In the genomic region with DNA sequence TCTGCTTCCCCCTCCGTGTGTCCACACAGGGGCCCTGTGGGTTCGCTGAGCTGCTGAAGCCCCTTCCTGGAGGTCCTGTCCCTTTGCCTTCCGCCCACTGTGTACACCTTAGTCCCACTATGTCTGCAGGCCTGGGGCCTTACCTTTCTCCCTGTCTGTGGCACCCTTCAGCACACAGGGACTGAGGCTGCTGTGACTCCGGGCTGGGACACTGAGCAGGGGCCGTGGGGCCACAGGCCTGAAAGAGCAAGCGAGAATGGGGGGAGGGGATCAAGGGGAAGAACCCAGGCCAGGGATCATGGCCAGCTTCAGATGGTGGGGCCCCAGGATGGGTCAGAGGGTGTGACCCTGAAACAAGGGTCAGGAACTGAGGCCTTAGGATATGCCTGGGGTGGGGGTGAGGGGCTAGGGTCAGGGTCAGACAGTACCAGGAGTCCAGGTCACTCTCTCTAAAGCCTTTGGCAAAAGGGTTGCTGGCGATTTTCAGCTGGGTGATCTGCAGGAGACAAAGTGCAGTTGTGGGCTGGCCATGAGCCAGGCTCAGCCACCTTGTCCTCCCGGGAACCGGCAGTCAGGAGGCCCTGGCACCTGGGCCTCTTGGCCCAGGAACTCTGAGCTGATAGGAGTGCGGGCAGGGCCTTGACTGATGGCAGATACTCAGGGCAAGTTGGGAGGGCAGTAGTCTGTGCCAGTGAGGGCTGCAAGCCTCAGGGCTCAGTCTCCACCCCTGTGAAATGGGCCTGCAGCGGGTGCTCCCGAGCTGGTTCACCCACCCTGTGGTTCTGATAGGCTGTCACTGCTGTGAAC, we compare ENCODE assay signal across 6 cellular contexts. TPM values are rescaled to one million over a fixed set of nuclear protein-coding genes. Genes with fewer than 3 reads are reported as not detected.
DNase-seq lines count a peak whose midpoint lies in the region; ATAC-seq and TF ChIP-seq lines count a peak whose summit lies in the region.

No MANE protein-coding gene starts in this region.

- H3K27ac Mint-ChIP-seq in activated CD4-positive, alpha-beta T cell treated with anti-CD3 and anti-CD28 coated beads, Interleukin-2, amount 10 ng/mL, durations not matched to agents 24 days and 14 days: peak overlapping the region; percentile 51

- H3K4me1 Mint-ChIP-seq in activated CD4-positive, alpha-beta T cell treated with anti-CD3 and anti-CD28 coated beads, Interleukin-2, amount 10 ng/mL, durations not matched to agents 24 days and 14 days: peaks cover 11% of the 10 kb centered on the region

- no peak for TF ChIP-seq POLR2A in spleen (IDR thresholded peaks at IDR 0.05)

- 72 to 83% (median 82%) methylated on average over 9 to 12 of the region's 12 CpGs for WGBS in spleen, 5 donors

- no peaks in the 10 kb centered on the region for H3K36me3 Mint-ChIP-seq in activated CD4-positive, alpha-beta T cell treated with anti-CD3 and anti-CD28 coated beads, Interleukin-2, amount 10 ng/mL, durations not matched to agents 24 days and 14 days (ENCODE audit: low read depth)

- no peak for ATAC-seq in left cardiac atrium
- ATAC-seq in HG03521 (IDR thresholded peaks at IDR 0.05; ENCODE audit: unreplicated experiment): no peak

- no peaks in the 10 kb centered on the region for H3K27me3 ChIP-seq in spleen (replicated peaks in 1 of 7)

- H3K9me3 Mint-ChIP-seq in activated CD4-positive, alpha-beta T cell treated with anti-CD3 and anti-CD28 coated beads, Interleukin-2, amount 10 ng/mL, durations not matched to agents 24 days and 14 days: no peaks in the 10 kb centered on the region

- no peak overlapping the region for H3K27ac ChIP-seq in spleen

- peaks cover 7 to 25% (median 20%) of the 10 kb centered on the region in 6 donors for H3K4me1 ChIP-seq in spleen

- no peaks in the 10 kb centered on the region for H3K27me3 Mint-ChIP-seq in activated CD4-positive, alpha-beta T cell treated with anti-CD3 and anti-CD28 coated beads, Interleukin-2, amount 10 ng/mL, durations not matched to agents 24 days and 14 days

- no peaks in the 10 kb centered on the region for H3K36me3 ChIP-seq in spleen

- no peak for DNase-seq in activated CD4-positive, alpha-beta T cell treated with anti-CD3 and anti-CD28 coated beads, Interleukin-2, amount 10 ng/mL, durations not matched to agents 24 days and 14 days
- no peak for DNase-seq in activated CD4-positive, alpha-beta T cell treated with anti-CD3 and anti-CD28 coated beads for 4 hours
- DNase-seq in left cardiac atrium (peak; percentile 27), spleen (peak; percentile 76), nucleus accumbens (lab: John Stamatoyannopoulos, UW) (no peak)

- no peaks in the 10 kb centered on the region for H3K9me3 ChIP-seq in spleen

- no peak overlapping the region for H3K4me3 ChIP-seq in spleen

- intact Hi-C loops in activated CD4-positive, alpha-beta T cell treated with anti-CD3 and anti-CD28 coated beads, Interleukin-2, amount 10 ng/mL, durations not matched to agents 24 days and 14 days (cut with micrococcal nuclease): no loop called here
- intact Hi-C loops in left cardiac atrium (cut with DNase I): no loop called here
- intact Hi-C loops in spleen (cut with DNase I; ENCODE audit: low total_unique reads): no loop called here

- peak overlapping the region; percentile 55 for H3K4me3 Mint-ChIP-seq in activated CD4-positive, alpha-beta T cell treated with anti-CD3 and anti-CD28 coated beads, Interleukin-2, amount 10 ng/mL, durations not matched to agents 24 days and 14 days

- TF ChIP-seq CTCF in spleen (IDR thresholded peaks at IDR 0.05 in 8 of 11, conservative IDR thresholded peaks at IDR 0.05 in 3 of 11): no peak

RNA-seq across cellular contexts. Expression of gene NUDT8, which starts 2.6 kb away (rescaled TPM):
- total RNA-seq in activated CD4-positive, alpha-beta T cell treated with anti-CD3 and anti-CD28 coated beads, Interleukin-2, amount 10 ng/mL, durations not matched to agents 24 days and 14 days: 22.2 and 22.6 TPM in 2 replicates
- 10 to 100 TPM; 60.1 to 61.7 TPM for total RNA-seq in left cardiac atrium
- 1 to 10 TPM; 2.7 to 7.9 (median 5.8) TPM for total RNA-seq in spleen
- polyA plus RNA-seq in spleen: 1 to 10 TPM; 5.4 to 9.2 (median 6.5) TPM

RNA-seq across cellular contexts. Expression of gene TBX10, which starts 7.2 kb away (rescaled TPM):
- total RNA-seq in activated CD4-positive, alpha-beta T cell treated with anti-CD3 and anti-CD28 coated beads, Interleukin-2, amount 10 ng/mL, durations not matched to agents 24 days and 14 days: not detected in 2 replicates
- not detected for total RNA-seq in left cardiac atrium
- not detected for total RNA-seq in spleen
- polyA plus RNA-seq in spleen: under 1 TPM in 1 of 3 donors, not detected in 2; 0.08 TPM

RNA-seq across cellular contexts. Expression of gene ACY3, which starts 18.2 kb away (rescaled TPM):
- total RNA-seq in activated CD4-positive, alpha-beta T cell treated with anti-CD3 and anti-CD28 coated beads, Interleukin-2, amount 10 ng/mL, durations not matched to agents 24 days and 14 days: 0.14 TPM in 1 of 2 replicates, not detected in the other
- total RNA-seq in left cardiac atrium: not detected
- 1 to 10 TPM in 3 of 7 donors, under 1 TPM in 3, not detected in 1; 0.39 to 2.0 (median 0.98) TPM for total RNA-seq in spleen
- 1 to 10 TPM; 1.1 to 5.7 (median 1.2) TPM for polyA plus RNA-seq in spleen

RNA-seq across cellular contexts. Expression of gene NDUFV1, which starts 25.6 kb away (rescaled TPM):
- 304 and 321 TPM in 2 replicates for total RNA-seq in activated CD4-positive, alpha-beta T cell treated with anti-CD3 and anti-CD28 coated beads, Interleukin-2, amount 10 ng/mL, durations not matched to agents 24 days and 14 days
- total RNA-seq in left cardiac atrium: 100 to 1,000 TPM; 422 to 434 TPM
- 100 to 1,000 TPM; 145 to 258 (median 185) TPM for total RNA-seq in spleen
- 100 to 1,000 TPM; 132 to 257 (median 213) TPM for polyA plus RNA-seq in spleen

RNA-seq across cellular contexts. Expression of gene ALDH3B2, which starts 42.0 kb away (rescaled TPM):
- total RNA-seq in activated CD4-positive, alpha-beta T cell treated with anti-CD3 and anti-CD28 coated beads, Interleukin-2, amount 10 ng/mL, durations not matched to agents 24 days and 14 days: not detected in 2 replicates
- total RNA-seq in left cardiac atrium (not detected), spleen (not detected)
- under 1 TPM in 1 of 3 donors, not detected in 2; 0.03 TPM for polyA plus RNA-seq in spleen

Comparison
In these comparisons a context has a peak if more than half of its experiments do, and no peak if none do; other contexts are left out.
1. DNase-seq: peak in left cardiac atrium (single experiment) and spleen (single experiment); none in activated CD4-positive, alpha-beta T cell treated with anti-CD3 and anti-CD28 coated beads, Interleukin-2, amount 10 ng/mL, durations not matched to agents 24 days and 14 days (single experiment), activated CD4-positive, alpha-beta T cell treated with anti-CD3 and anti-CD28 coated beads for 4 hours (0 of 2) and nucleus accumbens (0 of 56).